8 cellular contexts compared by ENCODE assay signal in genomic region chr3:9088431-9089353, GRCh38.
DNase-seq lines count a peak whose midpoint lies in the region; ATAC-seq and TF ChIP-seq lines count a peak whose summit lies in the region.

No MANE protein-coding gene starts in this region.

- POLR2A ChIA-PET in MCF 10A (lab: Yijun Ruan, JAX) = interaction anchor here (0.6 to 1.4 kb wide), 7 partner anchors 99 to 308 kb away, joined by 3 to 5 read pairs (median 3); partner anchors contain the start of genes SETD5 and SRGAP3
- POLR2A ChIA-PET in activated CD8-positive, alpha-beta T cell treated with anti-CD3 and anti-CD28 coated beads, Interleukin-2, amount 10 ng/mL, durations not matched to agents 7 days and 5 days (lab: Charles Lee) = no interaction called here

- CTCF ChIA-PET in MCF 10A (lab: Yijun Ruan, JAX) = interaction anchor here (0.6 to 1.2 kb wide), 4 partner anchors 9 to 214 kb away, joined by 3 to 5 read pairs (median 4); no protein-coding TSS in a partner anchor
- CTCF ChIA-PET in activated CD8-positive, alpha-beta T cell treated with anti-CD3 and anti-CD28 coated beads, Interleukin-2, amount 10 ng/mL, durations not matched to agents 7 days and 5 days (lab: Charles Lee) = no interaction called here

- TF ChIP-seq POLR2A in breast epithelium (IDR thresholded peaks at IDR 0.05) = no peak

- H3K9me3 Mint-ChIP-seq in MCF 10A (ENCODE audit: unreplicated experiment) = no peaks in the 10 kb centered on the region
- no peaks in the 10 kb centered on the region for H3K9me3 Mint-ChIP-seq in activated CD4-positive, alpha-beta T cell treated with anti-CD3 and anti-CD28 coated beads, Interleukin-2, amount 10 ng/mL, durations not matched to agents 24 days and 14 days
- H3K9me3 Mint-ChIP-seq in activated CD8-positive, alpha-beta T cell treated with anti-CD3 and anti-CD28 coated beads, Interleukin-2, amount 10 ng/mL, durations not matched to agents 7 days and 5 days (ENCODE audit: insufficient read depth) = no peaks in the 10 kb centered on the region

- intact Hi-C loops in MCF 10A (cut with micrococcal nuclease) (loop anchor here (5.0 kb wide), 1 partner anchor 159 kb away; the partner anchor contains the start of gene SRGAP3), breast epithelium (cut with DNase I; ENCODE audit: low total_unique reads) (no loop called here), left lung (cut with DNase I) (no loop called here), aorta (cut with DNase I) (no loop called here)
- intact Hi-C loops in activated CD4-positive, alpha-beta T cell treated with anti-CD3 and anti-CD28 coated beads, Interleukin-2, amount 10 ng/mL, durations not matched to agents 24 days and 14 days (cut with micrococcal nuclease) = no loop called here

- H3K4me1 ChIP-seq in breast epithelium (no peaks in the 10 kb centered on the region), left lung (peaks cover 16 to 17% of the 10 kb centered on the region in 2 donors), aorta (ENCODE audit: control insufficient read depth in 1 of 2, insufficient read depth in 2 of 2, low read length in 2 of 2) (peaks cover 0 to 5% of the 10 kb centered on the region in 2 donors)

- WGBS in aorta, 2 donors = 8% methylated on average over 12 of the region's 12 CpGs

- ATAC-seq in left lung (peak; percentile 90), aorta (ENCODE audit: low FRiP score) (peak; percentile 26), HG03571 (IDR thresholded peaks at IDR 0.05; ENCODE audit: unreplicated experiment) (no peak)
- ATAC-seq in activated CD8-positive, alpha-beta T cell treated with anti-CD3 and anti-CD28 coated beads, Interleukin-2, amount 10 ng/mL, durations not matched to agents 7 days and 5 days = no peak

- no peaks in the 10 kb centered on the region for H3K27me3 ChIP-seq in breast epithelium
- no peaks in the 10 kb centered on the region for H3K27me3 ChIP-seq in left lung
- H3K27me3 ChIP-seq in aorta (ENCODE audit: control insufficient read depth in 1 of 2, insufficient read depth in 2 of 2, low read length in 1 of 2) = no peaks in the 10 kb centered on the region

- peak overlapping the region; percentile 38 for H3K4me3 Mint-ChIP-seq in MCF 10A (ENCODE audit: unreplicated experiment)
- no peak overlapping the region for H3K4me3 Mint-ChIP-seq in activated CD4-positive, alpha-beta T cell treated with anti-CD3 and anti-CD28 coated beads, Interleukin-2, amount 10 ng/mL, durations not matched to agents 24 days and 14 days
- H3K4me3 Mint-ChIP-seq in activated CD8-positive, alpha-beta T cell treated with anti-CD3 and anti-CD28 coated beads, Interleukin-2, amount 10 ng/mL, durations not matched to agents 7 days and 5 days = no peak overlapping the region

- H3K36me3 ChIP-seq in breast epithelium (no peaks in the 10 kb centered on the region), left lung (no peaks in the 10 kb centered on the region), aorta (ENCODE audit: control insufficient read depth in 1 of 2, insufficient read depth in 2 of 2, low read length in 1 of 2) (no peaks in the 10 kb centered on the region)

- H3K27me3 Mint-ChIP-seq in MCF 10A (ENCODE audit: insufficient read depth, unreplicated experiment) = no peaks in the 10 kb centered on the region
- peaks cover 3% of the 10 kb centered on the region for H3K27me3 Mint-ChIP-seq in activated CD4-positive, alpha-beta T cell treated with anti-CD3 and anti-CD28 coated beads, Interleukin-2, amount 10 ng/mL, durations not matched to agents 24 days and 14 days
- H3K27me3 Mint-ChIP-seq in activated CD8-positive, alpha-beta T cell treated with anti-CD3 and anti-CD28 coated beads, Interleukin-2, amount 10 ng/mL, durations not matched to agents 7 days and 5 days (ENCODE audit: low read depth) = peaks cover 4% of the 10 kb centered on the region

- H3K4me1 Mint-ChIP-seq in MCF 10A (ENCODE audit: insufficient read depth, unreplicated experiment) = peaks cover 25% of the 10 kb centered on the region
- H3K4me1 Mint-ChIP-seq in activated CD4-positive, alpha-beta T cell treated with anti-CD3 and anti-CD28 coated beads, Interleukin-2, amount 10 ng/mL, durations not matched to agents 24 days and 14 days = no peaks in the 10 kb centered on the region
- H3K4me1 Mint-ChIP-seq in activated CD8-positive, alpha-beta T cell treated with anti-CD3 and anti-CD28 coated beads, Interleukin-2, amount 10 ng/mL, durations not matched to agents 7 days and 5 days (ENCODE audit: low read depth) = no peaks in the 10 kb centered on the region

- H3K27ac ChIP-seq in breast epithelium (no peak overlapping the region), caudate nucleus (ENCODE audit: low read depth, low read length) (peak overlapping the region; percentile 88), left lung (peak overlapping the region; percentile 59 to 74), aorta (ENCODE audit: low read depth in 1 of 2, low read length in 2 of 2) (peak overlapping the region in 1 of 2 donors; percentile 87)

- H3K9me3 ChIP-seq in breast epithelium (no peaks in the 10 kb centered on the region), left lung (no peaks in the 10 kb centered on the region), aorta (ENCODE audit: control insufficient read depth, low read length) (no peaks in the 10 kb centered on the region)

- no TSS peak for BruUV-seq in MCF 10A (replicated peaks; lab: Mats Ljungman, UMichigan)

- H3K4me3 ChIP-seq in breast epithelium (no peak overlapping the region), left lung (no peak overlapping the region), aorta (ENCODE audit: low read length in 2 of 2) (no peak overlapping the region)

- peaks cover 4% of the 10 kb centered on the region for H3K36me3 Mint-ChIP-seq in MCF 10A (ENCODE audit: insufficient read depth, unreplicated experiment)
- H3K36me3 Mint-ChIP-seq in activated CD4-positive, alpha-beta T cell treated with anti-CD3 and anti-CD28 coated beads, Interleukin-2, amount 10 ng/mL, durations not matched to agents 24 days and 14 days (ENCODE audit: low read depth) = no peaks in the 10 kb centered on the region
- no peaks in the 10 kb centered on the region for H3K36me3 Mint-ChIP-seq in activated CD8-positive, alpha-beta T cell treated with anti-CD3 and anti-CD28 coated beads, Interleukin-2, amount 10 ng/mL, durations not matched to agents 7 days and 5 days (ENCODE audit: low read depth)

- H3K27ac Mint-ChIP-seq in MCF 10A (ENCODE audit: low read depth, unreplicated experiment) = peak overlapping the region; percentile 62
- H3K27ac Mint-ChIP-seq in activated CD4-positive, alpha-beta T cell treated with anti-CD3 and anti-CD28 coated beads, Interleukin-2, amount 10 ng/mL, durations not matched to agents 24 days and 14 days = no peak overlapping the region
- H3K27ac Mint-ChIP-seq in activated CD8-positive, alpha-beta T cell treated with anti-CD3 and anti-CD28 coated beads, Interleukin-2, amount 10 ng/mL, durations not matched to agents 7 days and 5 days = no peak overlapping the region

- TF ChIP-seq CTCF in MCF 10A (IDR thresholded peaks at IDR 0.05; ENCODE audit: unreplicated experiment) (no peak), breast epithelium (IDR thresholded peaks at IDR 0.05) (no peak), left lung (IDR thresholded peaks at IDR 0.05) (no peak)

- DNase-seq in MCF 10A (ENCODE audit: unreplicated experiment) (peak; percentile 79), breast epithelium (ENCODE audit: low spot score in 2 of 2) (no peak), caudate nucleus (lab: John Stamatoyannopoulos, UW) (peak in 5 of 61 donors; percentile 15 to 46 (median 24)), left lung (peak in 1 of 2 donors; percentile 63), aorta (peak in 1 of 2 donors; percentile 58)
- DNase-seq in activated CD4-positive, alpha-beta T cell treated with anti-CD3 and anti-CD28 coated beads, Interleukin-2, amount 10 ng/mL, durations not matched to agents 24 days and 14 days = no peak
- DNase-seq in activated CD8-positive, alpha-beta T cell treated with anti-CD3 and anti-CD28 coated beads, Interleukin-2, amount 10 ng/mL, durations not matched to agents 7 days and 5 days = no peak

Comparison
In these comparisons a context has a peak if more than half of its experiments do, and no peak if none do; other contexts are left out.
1. H3K27ac ChIP-seq: peak in caudate nucleus (single experiment) and left lung (2 of 2); none in breast epithelium (0 of 2).
2. ATAC-seq: peak in left lung (single experiment) and aorta (single experiment); none in HG03571 (single experiment) and activated CD8-positive, alpha-beta T cell treated with anti-CD3 and anti-CD28 coated beads, Interleukin-2, amount 10 ng/mL, durations not matched to agents 7 days and 5 days (single experiment).